ENCODE assay signal across 13 cellular contexts in genomic region chr14:64611358-64612020, GRCh38.
DNase-seq lines count a peak whose midpoint lies in the region; ATAC-seq, FAIRE-seq and TF ChIP-seq lines count a peak whose summit lies in the region.
"Had no signal": no experiment of that assay in that cellular context is flagged by ENCODE, and none has a peak within 500 bp of the region (broad histone marks: within the 10 kb centered on the region; RNA-seq: fewer than 3 reads in every experiment).

No MANE protein-coding gene starts in this region.

- no peaks in the 10 kb centered on the region for H3K27me3 ChIP-seq in pancreas

- no peak for FAIRE-seq in pancreas (lab: Jason Lieb, UNC)

- H3K4me3 ChIP-seq in AG10803 (ENCODE audit: low read length), result no peak overlapping the region
- H3K4me3 ChIP-seq in fibroblast of pulmonary artery (replicated peaks; ENCODE audit: low read depth, low read length), result no peak overlapping the region
- no peak overlapping the region for H3K4me3 ChIP-seq in pancreas

- 19 to 21% methylated on average over 1 of the region's 1 CpG for WGBS in pancreas, 2 donors

- peak overlapping the region in 1 of 4 donors; percentile 23 for H3K27ac ChIP-seq in pancreas
- H3K27ac ChIP-seq: HL-60 had no signal

- no peak for TF ChIP-seq CTCF in AG10803 (conservative IDR thresholded peaks at IDR 0.05; ENCODE audit: low read length)
- TF ChIP-seq CTCF in fibroblast of pulmonary artery (IDR thresholded peaks at IDR 0.05; ENCODE audit: low read length, missing control alignments), result no peak
- no peak for TF ChIP-seq CTCF in pancreas (IDR thresholded peaks at IDR 0.05)

- no peaks in the 10 kb centered on the region for H3K36me3 ChIP-seq in pancreas

- DNase-seq in AG10803 (ENCODE audit: low read depth), result peak; percentile 66
- peak; percentile 18 for DNase-seq in NCI-H774 (lab: John Stamatoyannopoulos, UW)
- DNase-seq in fibroblast of pulmonary artery (ENCODE audit: low read depth), result peak; percentile 43
- no peak for DNase-seq in pancreas
- no peak for DNase-seq in SW480 (ENCODE audit: low spot score)
- DNase-seq: Calu3, glutamatergic neuron, NCI-H187 treated with DMSO at 0.1 percent for 48 hours, nephron progenitor cell had no signal

- H3K4me1 ChIP-seq in pancreas, result peaks cover 6 to 14% (median 13%) of the 10 kb centered on the region in 3 donors

- no peaks in the 10 kb centered on the region for H3K9me3 ChIP-seq in pancreas

- ATAC-seq in pancreas (peak; percentile 18 to 64 (median 57)), HG03159 (IDR thresholded peaks at IDR 0.05; ENCODE audit: unreplicated experiment) (no peak), GM21528 (IDR thresholded peaks at IDR 0.05; ENCODE audit: low FRiP score, unreplicated experiment) (no peak), HG02852 (IDR thresholded peaks at IDR 0.05; ENCODE audit: unreplicated experiment) (no peak)

- intact Hi-C loops in pancreas (cut with DNase I), result no loop called here

Comparison
In these comparisons a context has a peak if more than half of its experiments do, and no peak if none do; other contexts are left out.
1. DNase-seq: peak in AG10803 (single experiment), NCI-H774 (single experiment) and fibroblast of pulmonary artery (single experiment); none in pancreas (0 of 6) and SW480 (single experiment).
2. ATAC-seq: peak in pancreas (4 of 4); none in HG03159 (single experiment), GM21528 (single experiment) and HG02852 (single experiment).